In the genomic region with DNA sequence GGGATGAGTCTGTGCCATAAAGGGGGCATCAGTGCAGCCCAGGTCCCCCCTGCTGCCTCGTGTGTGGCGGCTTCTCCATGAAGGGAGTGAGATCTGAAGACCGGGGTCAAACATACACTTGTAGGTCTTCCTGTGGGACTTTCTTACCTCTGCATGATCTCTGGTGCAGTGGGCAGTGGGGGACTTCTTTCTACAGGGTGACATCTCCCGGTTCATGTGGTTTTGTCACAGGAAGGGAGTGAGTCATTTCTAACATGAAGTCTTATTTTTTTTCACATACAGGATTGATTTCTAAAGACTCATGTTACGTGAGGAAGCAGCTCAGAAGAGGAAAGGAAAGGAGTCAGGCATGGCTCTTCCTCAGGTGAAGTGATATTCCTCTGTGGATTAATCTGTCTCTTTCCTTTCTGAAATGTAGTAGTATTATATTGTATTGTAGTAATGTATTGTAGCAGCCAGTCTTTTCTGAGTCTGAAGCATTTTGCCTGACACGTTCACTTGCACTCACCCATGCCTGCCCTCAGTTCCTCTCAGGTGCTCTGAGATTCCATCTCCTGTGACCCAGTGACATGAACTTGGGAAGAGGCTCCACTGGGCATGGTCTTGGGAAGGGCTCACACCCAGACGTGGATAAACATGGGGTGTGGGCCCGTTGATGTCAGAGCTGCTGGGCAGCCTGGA, we compare ENCODE assay signal across 14 cellular contexts. TPM values are rescaled to one million over a fixed set of nuclear protein-coding genes. Genes with fewer than 3 reads are reported as not detected.
DNase-seq lines count a peak whose midpoint lies in the region; ATAC-seq and TF ChIP-seq lines count a peak whose summit lies in the region.
"Had no signal": no experiment of that assay in that cellular context is flagged by ENCODE, and none has a peak within 500 bp of the region (broad histone marks: within the 10 kb centered on the region; RNA-seq: fewer than 3 reads in every experiment).

No MANE protein-coding gene starts in this region.

- H3K4me3 Mint-ChIP-seq in T-helper 2 cell treated with Interferon-gamma antibody and Interleukin-4, amounts not matched to agents 5 μg/mL and 100 μg/mL, for 36 hours: peak overlapping the region; percentile 37

- TF ChIP-seq CTCF in left ventricle myocardium inferior (IDR thresholded peaks at IDR 0.05; ENCODE audit: borderline replicate concordance): no peak
- no peak for TF ChIP-seq CTCF in brain microvascular endothelial cell (IDR thresholded peaks at IDR 0.05; ENCODE audit: low read depth, low read length, missing control alignments)

- peak overlapping the region; percentile 29 for H3K27ac Mint-ChIP-seq in T-helper 2 cell treated with Interferon-gamma antibody and Interleukin-4, amounts not matched to agents 5 μg/mL and 100 μg/mL, for 36 hours

- H3K4me1 Mint-ChIP-seq in T-helper 2 cell treated with Interferon-gamma antibody and Interleukin-4, amounts not matched to agents 5 μg/mL and 100 μg/mL, for 36 hours (ENCODE audit: low read depth): peaks cover 14% of the 10 kb centered on the region

- intact Hi-C loops in left ventricle myocardium inferior (cut with micrococcal nuclease) (no loop called here), Right ventricle myocardium superior (cut with DNase I) (no loop called here)

- no peaks in the 10 kb centered on the region for H3K27me3 Mint-ChIP-seq in T-helper 2 cell treated with Interferon-gamma antibody and Interleukin-4, amounts not matched to agents 5 μg/mL and 100 μg/mL, for 36 hours (ENCODE audit: low read depth)
- H3K27me3 Mint-ChIP-seq: IgD-negative memory B cell had no signal

- H3K4me1 ChIP-seq in left ventricle myocardium inferior: peaks cover 5% of the 10 kb centered on the region

- H3K9me3 ChIP-seq in left ventricle myocardium inferior (replicated peaks): peaks cover under 1% of the 10 kb centered on the region

- ATAC-seq in Right ventricle myocardium superior (ENCODE audit: poor library complexity): no peak
- ATAC-seq in stimulated activated naive CD8-positive, alpha-beta T cell treated with anti-CD3 and anti-CD28 coated beads, Interleukin-15, Interleukin-2, amounts not matched to agents 100 U/mL and 50 U/mL, for 24 hours: peak; percentile 86
- ATAC-seq in GM21723 (IDR thresholded peaks at IDR 0.05; ENCODE audit: unreplicated experiment): no peak
- ATAC-seq: esophagus mucosa had no signal

- in situ Hi-C loops in brain microvascular endothelial cell (cut with HindIII; ENCODE audit: low pct_ligation_motif_present, low sequenced_read_pairs): no loop called here

- peaks cover 53% of the 10 kb centered on the region for H3K9me3 Mint-ChIP-seq in T-helper 2 cell treated with Interferon-gamma antibody and Interleukin-4, amounts not matched to agents 5 μg/mL and 100 μg/mL, for 36 hours

- peaks cover 67% of the 10 kb centered on the region for H3K36me3 ChIP-seq in left ventricle myocardium inferior
- H3K36me3 ChIP-seq in brain microvascular endothelial cell (replicated peaks): peaks cover 9% of the 10 kb centered on the region
- H3K36me3 ChIP-seq: ovary had no signal

- H3K4me3 ChIP-seq in left ventricle myocardium inferior (peak overlapping the region; percentile 17), brain microvascular endothelial cell (ENCODE audit: low read depth, low read length) (no peak overlapping the region)
- H3K4me3 ChIP-seq: ovary had no signal

- peaks cover 89% of the 10 kb centered on the region for H3K36me3 Mint-ChIP-seq in T-helper 2 cell treated with Interferon-gamma antibody and Interleukin-4, amounts not matched to agents 5 μg/mL and 100 μg/mL, for 36 hours (ENCODE audit: low read depth)

- H3K27me3 ChIP-seq in left ventricle myocardium inferior (ENCODE audit: low read depth) (no peaks in the 10 kb centered on the region), brain microvascular endothelial cell (replicated peaks) (no peaks in the 10 kb centered on the region)
- H3K27me3 ChIP-seq: ovary had no signal

- no peak for DNase-seq in left ventricle myocardium inferior
- DNase-seq in Right ventricle myocardium superior: no peak
- DNase-seq in T-helper 2 cell treated with Interferon-gamma antibody and Interleukin-4, amounts not matched to agents 5 μg/mL and 100 μg/mL, for 36 hours (ENCODE audit: low spot score): peak; percentile 23
- DNase-seq in brain microvascular endothelial cell: peak; percentile 14
- DNase-seq in stimulated activated naive CD8-positive, alpha-beta T cell treated with anti-CD3 and anti-CD28 coated beads, Interleukin-15, Interleukin-2, amounts not matched to agents 100 U/mL and 50 U/mL, for 24 hours: peak; percentile 28
- no peak for DNase-seq in NCI-H2107 (lab: John Stamatoyannopoulos, UW)
- no peak for DNase-seq in NCI-H1048 (lab: John Stamatoyannopoulos, UW)
- DNase-seq: amygdala, kidney glomerular epithelial cell, NCI-H526 treated with DMSO at 0.1 percent for 48 hours, ovary had no signal

- H3K27ac ChIP-seq in left ventricle myocardium inferior (replicated peaks) (peak overlapping the region; percentile 37), brain microvascular endothelial cell (no peak overlapping the region)
- H3K27ac ChIP-seq: ovary had no signal

RNA-seq across cellular contexts. Expression of a gene that starts 15.7 kb away (rescaled TPM):
- total RNA-seq in left ventricle myocardium inferior (34.0 TPM), Right ventricle myocardium superior (32.6 TPM)

RNA-seq across cellular contexts. Expression of a gene that starts 27.0 kb away (rescaled TPM):
- 18.4 TPM for total RNA-seq in left ventricle myocardium inferior
- 15.6 TPM for total RNA-seq in Right ventricle myocardium superior

Comparison
In these comparisons a context has a peak if more than half of its experiments do, and no peak if none do; other contexts are left out.
1. DNase-seq: peak in T-helper 2 cell treated with Interferon-gamma antibody and Interleukin-4, amounts not matched to agents 5 μg/mL and 100 μg/mL, for 36 hours (single experiment), brain microvascular endothelial cell (single experiment) and stimulated activated naive CD8-positive, alpha-beta T cell treated with anti-CD3 and anti-CD28 coated beads, Interleukin-15, Interleukin-2, amounts not matched to agents 100 U/mL and 50 U/mL, for 24 hours (single experiment); none in left ventricle myocardium inferior (single experiment), Right ventricle myocardium superior (single experiment), NCI-H2107 (single experiment) and NCI-H1048 (single experiment).